Comparison of ENCODE assay signal across 32 cellular contexts in the genomic region with DNA sequence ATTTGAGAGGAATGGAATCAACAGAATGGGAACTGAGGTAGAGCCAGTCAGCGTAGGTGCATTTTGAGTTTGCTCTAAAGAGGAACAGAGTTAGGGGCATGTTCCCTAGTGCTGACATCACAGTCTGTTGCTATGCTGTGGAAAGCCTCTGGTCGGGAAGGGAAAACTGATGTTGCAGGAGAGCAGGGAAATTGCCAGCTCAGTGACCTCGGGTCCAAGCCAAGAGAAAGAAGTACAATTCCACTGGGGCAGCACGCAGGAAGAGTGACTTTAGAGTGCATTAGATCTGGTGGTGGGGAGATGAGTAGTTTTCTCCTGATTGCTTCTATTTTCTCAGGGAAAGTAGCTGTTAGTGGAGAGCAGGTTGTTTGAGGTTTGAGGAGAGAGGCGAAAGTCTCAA. TPM values are rescaled to one million over a fixed set of nuclear protein-coding genes. Genes with fewer than 3 reads are reported as not detected.
A peak's percentile ranks its signal among the peaks of the same experiment; 100 is the strongest.
DNase-seq lines count a peak whose midpoint lies in the region; ATAC-seq and TF ChIP-seq lines count a peak whose summit lies in the region.
"Had no signal": no experiment of that assay in that cellular context is flagged by ENCODE, and none has a peak within 500 bp of the region (broad histone marks: within the 10 kb centered on the region; RNA-seq: fewer than 3 reads in every experiment).

No MANE protein-coding gene starts in this region.

- H3K4me3 ChIP-seq in fibroblast of mammary gland (ENCODE audit: control insufficient read depth, low read depth, low read length): no peak overlapping the region
- H3K4me3 ChIP-seq in tibial artery: no peak overlapping the region
- H3K4me3 ChIP-seq: mucosa of descending colon, smooth muscle cell, testis had no signal

- TF ChIP-seq CTCF in fibroblast of mammary gland (conservative IDR thresholded peaks at IDR 0.05; ENCODE audit: control insufficient read depth, insufficient read depth, low read depth, low read length): no peak
- TF ChIP-seq CTCF in tibial artery (IDR thresholded peaks at IDR 0.05): peak in 1 of 2 experiments; percentile 17

- H3K27ac ChIP-seq in tibial artery: peak overlapping the region; percentile 72 to 77
- H3K27ac ChIP-seq: epithelial cell of prostate, HL-60, testis had no signal

- ATAC-seq in Right ventricle myocardium inferior (peak; percentile 18), left lobe of liver (peak; percentile 79)
- ATAC-seq: activated CD8-positive, alpha-beta T cell treated with anti-CD3 and anti-CD28 coated beads for 36 hours; HCT116; mucosa of descending colon; natural killer cell; stimulated activated naive CD8-positive, alpha-beta T cell treated with anti-CD3 and anti-CD28 coated beads, Interleukin-15, Interleukin-2, amounts not matched to agents 100 U/mL and 50 U/mL, for 24 hours had no signal

- H3K36me3 ChIP-seq in tibial artery: no peaks in the 10 kb centered on the region

- H3K9me3 ChIP-seq in tibial artery: peaks cover 0 to 8% (median 0%) of the 10 kb centered on the region in 3 donors
- H3K9me3 ChIP-seq: testis had no signal

- no peaks in the 10 kb centered on the region for H3K27me3 ChIP-seq in tibial artery
- H3K27me3 ChIP-seq: testis had no signal

- H3K4me1 ChIP-seq in tibial artery: peaks cover 0 to 41% (median 27%) of the 10 kb centered on the region in 4 donors

- intact Hi-C loops in Right ventricle myocardium inferior (cut with DNase I): no loop called here
- intact Hi-C loops in cardiac septum (cut with DNase I): no loop called here
- intact Hi-C loops in tibial artery (cut with DNase I; ENCODE audit: low total_unique reads): loop anchor here (10.0 kb wide), 1 partner anchor 48 kb away; no protein-coding TSS in a partner anchor

- DNase-seq in Right ventricle myocardium inferior (ENCODE audit: missing footprints) (no peak), cardiac septum (ENCODE audit: low spot score) (no peak), fibroblast of mammary gland (ENCODE audit: low read depth) (peak; percentile 57), left lobe of liver (ENCODE audit: low spot score) (no peak), tibial artery (peak; percentile 55 to 90), SIG-M5 treated with dmso at 0.1 percent for 504 hours (lab: John Stamatoyannopoulos, UW; ENCODE audit: unreplicated experiment) (no peak), AG08395 (ENCODE audit: low spot score) (no peak), 8988T (no peak)
- DNase-seq: activated CD8-positive, alpha-beta T cell treated with anti-CD3 and anti-CD28 coated beads for 36 hours; activated effector memory CD4-positive, alpha-beta T cell treated with Interleukin-2 at 50 U/mL for 16 hours; activated naive CD8-positive, alpha-beta T cell treated with anti-CD3 and anti-CD28 coated beads, Interleukin-2, amount 10 ng/mL, durations not matched to agents 7 days and 5 days; activated T-cell treated with anti-CD3 and anti-CD28 coated beads, Interleukin-2, amount 50 U/mL, for 1 hour; CD4-positive, alpha-beta memory T cell; effector CD8-positive, alpha-beta T cell; head of caudate nucleus; mucosa of descending colon; natural killer cell; NCI-H1417; NCI-H2081; NCI-H226; NCI-H526 treated with DMSO at 0.1 percent for 48 hours; occipital lobe; SHP77 treated with DMSO at 0.1 percent for 48 hours; stimulated activated CD4-positive, alpha-beta T cell treated with anti-CD3 and anti-CD28 coated beads, Interleukin-1b, Interleukin-23, amount 100 ng/mL, for 48 hours; stimulated activated naive CD8-positive, alpha-beta T cell treated with anti-CD3 and anti-CD28 coated beads, Interleukin-15, Interleukin-2, amounts not matched to agents 100 U/mL and 50 U/mL, for 24 hours; SW 1271; T-helper 9 cell; testis had no signal

RNA-seq across cellular contexts. Expression of a gene that starts 57.1 kb away (rescaled TPM):
- 1.6 TPM for total RNA-seq in Right ventricle myocardium inferior
- total RNA-seq in cardiac septum: 1.7 TPM
- 5.7 TPM for total RNA-seq in left lobe of liver

Comparison
In these comparisons a context has a peak if more than half of its experiments do, and no peak if none do; other contexts are left out.
1. DNase-seq: peak in fibroblast of mammary gland (single experiment) and tibial artery (2 of 2); none in Right ventricle myocardium inferior (single experiment), cardiac septum (single experiment), left lobe of liver (single experiment), SIG-M5 treated with dmso at 0.1 percent for 504 hours (single experiment), AG08395 (single experiment) and 8988T (single experiment).